ENCODE assay signal across 12 cellular contexts in genomic region chr9:131348631-131349521, GRCh38.
A peak's percentile ranks its signal among the peaks of the same experiment; 100 is the strongest.
DNase-seq lines count a peak whose midpoint lies in the region; TF ChIP-seq lines count a peak whose summit lies in the region.
"Had no signal": no experiment of that assay in that cellular context is flagged by ENCODE, and none has a peak within 500 bp of the region (broad histone marks: within the 10 kb centered on the region; RNA-seq: fewer than 3 reads in every experiment).

No MANE protein-coding gene starts in this region.

- TF ChIP-seq CTCF in cardiac fibroblast (IDR thresholded peaks at IDR 0.05; ENCODE audit: low read depth, low read length) = peak; percentile 14
- peak; percentile 41 for TF ChIP-seq CTCF in retinal pigment epithelial cell (conservative IDR thresholded peaks at IDR 0.05; ENCODE audit: low read depth, low read length)

- DNase-seq in ELR (ENCODE audit: low read depth) (peak; percentile 15), cardiac fibroblast (ENCODE audit: low read depth in 2 of 2) (no peak), retinal pigment epithelial cell (ENCODE audit: low read depth) (no peak), NCI-H446 treated with DMSO at 0.1 percent for 48 hours (lab: John Stamatoyannopoulos, UW) (no peak), islet precursor cell (no peak), NCI-H1417 treated with DMSO at 0.1 percent for 48 hours (lab: John Stamatoyannopoulos, UW) (no peak)
- DNase-seq: activated CD4-positive, alpha-beta T cell treated with anti-CD3 and anti-CD28 coated beads, Interleukin-2, amount 50 U/mL, for 48 hours; activated T-cell treated with anti-CD3 and anti-CD28 coated beads, Interleukin-2, amount 50 U/mL, for 72 hours; amniotic stem cell; stimulated activated naive B cell treated with anti-CD40 and anti-IgM and Interleukin-4, amounts not matched to agents 10 μg/mL and 1 μg/mL and 100 μg/mL, for 72 hours; T1000 had no signal

- TF ChIP-seq EP300 in Ishikawa (IDR thresholded peaks at IDR 0.05; ENCODE audit: borderline replicate concordance) = no peak

- H3K4me3 ChIP-seq in cardiac fibroblast (replicated peaks in 1 of 2; ENCODE audit: low read depth in 2 of 2, low read length in 2 of 2) = no peak overlapping the region
- no peak overlapping the region for H3K4me3 ChIP-seq in retinal pigment epithelial cell (ENCODE audit: low read length)

- TF ChIP-seq RAD21 in Ishikawa (IDR thresholded peaks at IDR 0.05; ENCODE audit: low read depth) = no peak

TF ChIP-seq in Ishikawa, 13 proteins besides CTCF, POLR2A, EP300 and RAD21:
- TF ChIP-seq NFIC (IDR thresholded peaks at IDR 0.05) (0 out of 2 replicates have a peak, but pooled peaks have one; percentile 21), YY1 (IDR thresholded peaks at IDR 0.05; ENCODE audit: low read depth) (no peak)
